ENCODE assay signal across 9 cellular contexts in genomic region chr7:23184709-23185354, GRCh38. TPM values are rescaled to one million over a fixed set of nuclear protein-coding genes. Genes with fewer than 3 reads are reported as not detected.
DNase-seq lines count a peak whose midpoint lies in the region; FAIRE-seq and TF ChIP-seq lines count a peak whose summit lies in the region.
"Had no signal": no experiment of that assay in that cellular context is flagged by ENCODE, and none has a peak within 500 bp of the region (broad histone marks: within the 10 kb centered on the region; RNA-seq: fewer than 3 reads in every experiment).

No MANE protein-coding gene starts in this region.

- in situ Hi-C loops in KBM-7 (cut with MboI; ENCODE audit: low pct_unique_long_range_greater_than_20kb, low sequenced_read_pairs), result no loop called here

- peaks cover 16% of the 10 kb centered on the region for H4K20me1 ChIP-seq in SU-DHL-6 (ENCODE audit: low read depth, low read length)

- FAIRE-seq in frontal cortex (lab: Jason Lieb, UNC), result peak; percentile 72

- H3K4me2 ChIP-seq in SU-DHL-6 (ENCODE audit: low read depth, low read length, poor library complexity, severe bottlenecking), result peak overlapping the region; percentile 58

- H3K36me3 ChIP-seq in SU-DHL-6 (ENCODE audit: low read length), result peaks cover 40% of the 10 kb centered on the region
- H3K36me3 ChIP-seq in tibial nerve, result peaks cover 0 to 40% (median 5%) of the 10 kb centered on the region in 3 donors

- H3K4me1 ChIP-seq in tibial nerve, result peaks cover 0 to 31% (median 14%) of the 10 kb centered on the region in 4 donors

- H3K27ac ChIP-seq in SU-DHL-6 (ENCODE audit: low read depth, low read length), result no peak overlapping the region
- no peak overlapping the region for H3K27ac ChIP-seq in tibial nerve
- H3K27ac ChIP-seq: BLaER1 had no signal

- H3K4me3 ChIP-seq in SU-DHL-6 (ENCODE audit: insufficient read depth, low read length, poor library complexity, severe bottlenecking), result no peak overlapping the region
- H3K4me3 ChIP-seq in tibial nerve, result no peak overlapping the region
- H3K4me3 ChIP-seq: BLaER1 had no signal

- H2AFZ ChIP-seq in SU-DHL-6 (ENCODE audit: low read depth, low read length, severe bottlenecking), result no peak overlapping the region

- TF ChIP-seq EP300 in tibial nerve (IDR thresholded peaks at IDR 0.05), result no peak

- DNase-seq in NCI-H1436 (lab: John Stamatoyannopoulos, UW) (peak; percentile 1), NCI-H1436 treated with DMSO at 0.1 percent for 48 hours (lab: John Stamatoyannopoulos, UW) (no peak), KBM-7 (peak; percentile 66), frontal cortex (ENCODE audit: low spot score in 2 of 2) (peak; percentile 44 to 52), tibial nerve (ENCODE audit: low spot score in 2 of 2) (peak; percentile 38 to 88), UCSD-AML1 (lab: John Stamatoyannopoulos, UW; ENCODE audit: unreplicated experiment) (no peak), 8988T (no peak)

- H3F3A ChIP-seq in SU-DHL-6 (ENCODE audit: insufficient read depth), result peaks cover 9% of the 10 kb centered on the region

- no peak for TF ChIP-seq POLR2A in tibial nerve (IDR thresholded peaks at IDR 0.05)

- H3K9ac ChIP-seq in SU-DHL-6 (ENCODE audit: low read length), result no peak overlapping the region
- H3K9ac ChIP-seq: BLaER1 had no signal

- no peaks in the 10 kb centered on the region for H3K9me2 ChIP-seq in SU-DHL-6 (replicated peaks; ENCODE audit: insufficient read depth, low read length)

- H3K9me3 ChIP-seq in SU-DHL-6 (ENCODE audit: insufficient read depth, low read length) (no peaks in the 10 kb centered on the region), tibial nerve (no peaks in the 10 kb centered on the region)
- H3K9me3 ChIP-seq: BLaER1 had no signal

- no peaks in the 10 kb centered on the region for H3K27me3 ChIP-seq in SU-DHL-6 (ENCODE audit: low read length)
- no peaks in the 10 kb centered on the region for H3K27me3 ChIP-seq in tibial nerve
- H3K27me3 ChIP-seq: BLaER1 had no signal

- TF ChIP-seq CTCF in SU-DHL-6 (IDR thresholded peaks at IDR 0.05; ENCODE audit: insufficient read depth, low read length, poor library complexity, severe bottlenecking), result no peak
- TF ChIP-seq CTCF in tibial nerve (IDR thresholded peaks at IDR 0.05), result peak; percentile 29 to 53 (median 33)

- H3K79me2 ChIP-seq in SU-DHL-6 (ENCODE audit: insufficient read depth, low read length), result peaks cover 75% of the 10 kb centered on the region

- 71 to 73% methylated on average over 4 of the region's 4 CpGs for WGBS in tibial nerve, 2 donors

RNA-seq across cellular contexts. Expression of gene NUP42, which starts 3.0 kb away (rescaled TPM):
- total RNA-seq in frontal cortex (60.7 TPM), tibial nerve (10 to 100 TPM; 19.2 to 45.6 (median 35.8) TPM)

Comparison
In these comparisons a context has a peak if more than half of its experiments do, and no peak if none do; other contexts are left out.
1. DNase-seq: peak in NCI-H1436 (single experiment), KBM-7 (single experiment), frontal cortex (2 of 2) and tibial nerve (2 of 2); none in NCI-H1436 treated with DMSO at 0.1 percent for 48 hours (single experiment), UCSD-AML1 (single experiment) and 8988T (single experiment).